14 cellular contexts compared by ENCODE assay signal in the genomic region with DNA sequence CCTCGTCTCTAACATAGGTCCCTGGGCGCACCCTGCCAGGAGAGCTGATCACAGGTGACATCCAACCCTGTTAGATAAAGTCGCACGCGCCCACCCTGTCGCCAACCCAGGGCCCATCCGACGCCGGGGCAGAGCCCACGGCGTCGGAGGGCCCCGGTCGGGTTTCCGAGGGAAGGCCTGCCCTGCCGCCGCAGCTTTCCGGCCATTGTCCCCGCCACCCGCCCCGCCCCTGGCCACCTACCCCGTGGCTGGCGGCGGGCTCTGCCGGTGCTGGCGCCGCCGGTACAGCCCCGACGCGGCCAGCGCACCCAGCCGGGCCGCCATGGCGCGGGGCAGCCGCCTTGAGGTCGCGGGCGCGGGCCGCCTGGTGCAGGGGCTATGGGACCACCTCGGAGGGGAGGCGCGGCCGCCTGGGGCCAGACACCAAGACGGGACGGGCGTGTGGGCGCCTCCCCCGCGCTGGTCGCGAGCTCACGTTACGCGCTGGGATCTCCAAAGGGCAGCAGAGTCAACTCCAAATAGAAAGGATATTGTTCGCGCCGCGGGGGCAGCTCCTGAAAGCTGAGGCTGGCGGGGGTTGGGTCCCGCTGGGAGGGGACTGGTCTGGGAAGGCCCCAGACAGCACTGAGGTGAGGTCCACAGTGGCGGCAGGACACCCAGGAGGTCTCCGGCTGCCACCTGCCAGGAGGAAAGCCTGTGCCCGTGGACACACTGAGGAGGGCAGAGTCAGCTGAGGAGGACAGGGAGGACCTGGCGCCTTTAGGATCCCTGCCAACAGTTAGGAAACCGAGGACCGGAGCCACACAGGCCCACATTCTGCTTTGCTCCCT. TPM values are rescaled to one million over a fixed set of nuclear protein-coding genes. Genes with fewer than 3 reads are reported as not detected.
DNase-seq lines count a peak whose midpoint lies in the region; ATAC-seq, FAIRE-seq and TF ChIP-seq lines count a peak whose summit lies in the region.
"Had no signal": no experiment of that assay in that cellular context is flagged by ENCODE, and none has a peak within 500 bp of the region (broad histone marks: within the 10 kb centered on the region; RNA-seq: fewer than 3 reads in every experiment).

No MANE protein-coding gene starts in this region.

- FAIRE-seq in HTR-8/SVneo (lab: Jason Lieb, UNC), result no peak

- 8 to 16% methylated on average over 66 to 69 of the region's 69 CpGs for WGBS in heart right ventricle, 2 donors

- peaks cover 0 to 15% (median 0%) of the 10 kb centered on the region in 9 donors for H3K36me3 ChIP-seq in heart right ventricle
- no peaks in the 10 kb centered on the region for H3K36me3 ChIP-seq in neural progenitor cell

- peak overlapping the region; percentile 90 for H2AFZ ChIP-seq in neural progenitor cell (replicated peaks)

- H3K4me3 ChIP-seq in heart right ventricle (peak overlapping the region in 9 of 10 donors; percentile 28 to 55 (median 40)), neural progenitor cell (peak overlapping the region; percentile 48)

- H3K9me3 Mint-ChIP-seq in stimulated activated naive CD8-positive, alpha-beta T cell treated with anti-CD3 and anti-CD28 coated beads, Interleukin-15, amount 100 ng/mL, for 72 hours, result no peaks in the 10 kb centered on the region
- peaks cover 16% of the 10 kb centered on the region for H3K9me3 Mint-ChIP-seq in neural progenitor cell
- H3K9me3 Mint-ChIP-seq: CD8-positive, alpha-beta T cell had no signal

- intact Hi-C loops in heart right ventricle (cut with DNase I), result no loop called here

- peaks cover 7% of the 10 kb centered on the region for H3K4me1 Mint-ChIP-seq in stimulated activated naive CD8-positive, alpha-beta T cell treated with anti-CD3 and anti-CD28 coated beads, Interleukin-15, amount 100 ng/mL, for 72 hours
- H3K4me1 Mint-ChIP-seq in neural progenitor cell, result peaks cover 13% of the 10 kb centered on the region

- H3K4me3 Mint-ChIP-seq in stimulated activated naive CD8-positive, alpha-beta T cell treated with anti-CD3 and anti-CD28 coated beads, Interleukin-15, amount 100 ng/mL, for 72 hours, result no peak overlapping the region
- no peak overlapping the region for H3K4me3 Mint-ChIP-seq in neural progenitor cell
- H3K4me3 Mint-ChIP-seq: CD8-positive, alpha-beta T cell had no signal

- H4K20me1 ChIP-seq in neural progenitor cell (ENCODE audit: low read depth), result no peaks in the 10 kb centered on the region

- H3K27ac ChIP-seq in heart right ventricle (peak overlapping the region; percentile 77 to 96 (median 88)), neural progenitor cell (no peak overlapping the region)
- H3K27ac ChIP-seq: KMS-11 had no signal

- H3K9me3 ChIP-seq in heart right ventricle (peaks cover 0 to 9% (median 0%) of the 10 kb centered on the region in 11 donors), neural progenitor cell (ENCODE audit: low read depth) (no peaks in the 10 kb centered on the region)

- H3K27me3 ChIP-seq in heart right ventricle (peaks cover 0 to 35% (median 0%) of the 10 kb centered on the region in 7 donors), neural progenitor cell (peaks cover 53% of the 10 kb centered on the region)

- H3K27ac Mint-ChIP-seq in stimulated activated naive CD8-positive, alpha-beta T cell treated with anti-CD3 and anti-CD28 coated beads, Interleukin-15, amount 100 ng/mL, for 72 hours, result no peak overlapping the region
- no peak overlapping the region for H3K27ac Mint-ChIP-seq in neural progenitor cell
- H3K27ac Mint-ChIP-seq: CD8-positive, alpha-beta T cell had no signal

- TF ChIP-seq CTCF in heart right ventricle (IDR thresholded peaks at IDR 0.05) (no peak), neural progenitor cell (IDR thresholded peaks at IDR 0.05) (no peak)

- no peaks in the 10 kb centered on the region for H3F3A ChIP-seq in neural progenitor cell (ENCODE audit: low read depth)

- H3K9ac ChIP-seq in neural progenitor cell, result no peak overlapping the region
- H3K9ac ChIP-seq: KMS-11 had no signal

- peak overlapping the region; percentile 91 for H3K4me2 ChIP-seq in neural progenitor cell
- H3K4me2 ChIP-seq: KMS-11 had no signal

- ATAC-seq in stimulated activated naive CD8-positive, alpha-beta T cell treated with anti-CD3 and anti-CD28 coated beads, Interleukin-15, amount 100 ng/mL, for 72 hours, result peak; percentile 33
- ATAC-seq in stimulated activated naive CD8-positive, alpha-beta T cell treated with anti-CD3 and anti-CD28 coated beads, Interleukin-15, Interleukin-2, amounts not matched to agents 100 U/mL and 50 U/mL, for 24 hours, result no peak
- ATAC-seq in heart right ventricle, result peak; percentile 9 to 63 (median 32)
- no peak for ATAC-seq in GM18511 (IDR thresholded peaks at IDR 0.05; ENCODE audit: unreplicated experiment)
- ATAC-seq: CD8-positive, alpha-beta T cell had no signal

- H3K4me1 ChIP-seq in heart right ventricle, result peaks cover 51 to 97% (median 86%) of the 10 kb centered on the region in 9 donors
- peaks cover 8% of the 10 kb centered on the region for H3K4me1 ChIP-seq in neural progenitor cell

- H3K79me2 ChIP-seq in neural progenitor cell (ENCODE audit: low read depth), result no peaks in the 10 kb centered on the region

- peaks cover 79% of the 10 kb centered on the region for H3K27me3 Mint-ChIP-seq in stimulated activated naive CD8-positive, alpha-beta T cell treated with anti-CD3 and anti-CD28 coated beads, Interleukin-15, amount 100 ng/mL, for 72 hours
- H3K27me3 Mint-ChIP-seq in neural progenitor cell (ENCODE audit: insufficient read depth, low read depth), result peaks cover 20% of the 10 kb centered on the region

- no peaks in the 10 kb centered on the region for H3K36me3 Mint-ChIP-seq in neural progenitor cell
- H3K36me3 Mint-ChIP-seq: CD8-positive, alpha-beta T cell had no signal

- no peak for DNase-seq in stimulated activated naive CD8-positive, alpha-beta T cell treated with anti-CD3 and anti-CD28 coated beads, Interleukin-15, amount 100 ng/mL, for 72 hours
- no peak for DNase-seq in stimulated activated naive CD8-positive, alpha-beta T cell treated with anti-CD3 and anti-CD28 coated beads, Interleukin-15, Interleukin-2, amounts not matched to agents 100 U/mL and 50 U/mL, for 24 hours
- DNase-seq in heart right ventricle (peak; percentile 53 to 63), neural progenitor cell (ENCODE audit: low spot score) (peak; percentile 74), SW480 (ENCODE audit: low spot score) (no peak), SHP77 (lab: John Stamatoyannopoulos, UW) (no peak), HTR-8/SVneo (ENCODE audit: insufficient read length, low spot score) (no peak)
- DNase-seq: activated CD4-positive, alpha-beta T cell treated with anti-CD3 and anti-CD28 coated beads, Interleukin-2, amount 50 U/mL, for 48 hours; midbrain; OCI-M1 had no signal

RNA-seq across cellular contexts. Expression of a gene that starts 11.1 kb away (rescaled TPM):
- 100 to 1,000 TPM; 150 to 285 (median 160) TPM for total RNA-seq in heart right ventricle
- polyA plus RNA-seq in heart right ventricle, result 100 to 1,000 TPM; 148 to 687 TPM
- 1.2 TPM in 1 of 2 replicates, not detected in the other for total RNA-seq in neural progenitor cell (ENCODE audit: low replicate concordance)

RNA-seq across cellular contexts. Expression of a gene that starts 18.3 kb away (rescaled TPM):
- under 1 TPM in 6 of 10 donors, not detected in 4; 0.22 to 0.59 (median 0.46) TPM for total RNA-seq in heart right ventricle
- 10 to 100 TPM in 1 of 2 donors, under 1 TPM in 1; 0.28 to 16.5 TPM for polyA plus RNA-seq in heart right ventricle
- not detected in 2 replicates for total RNA-seq in neural progenitor cell (ENCODE audit: low replicate concordance)
- total RNA-seq: bronchial epithelial cell; CD8-positive, alpha-beta T cell had no signal

RNA-seq across cellular contexts. Expression of a gene that starts 37.0 kb away (rescaled TPM):
- total RNA-seq in heart right ventricle (1 to 10 TPM; 2.2 to 4.0 (median 3.4) TPM), neural progenitor cell (ENCODE audit: low replicate concordance) (22.8 and 30.6 TPM in 2 replicates)
- 1 to 10 TPM; 2.8 to 5.6 TPM for polyA plus RNA-seq in heart right ventricle

Comparison
In these comparisons a context has a peak if more than half of its experiments do, and no peak if none do; other contexts are left out.
1. ATAC-seq: peak in stimulated activated naive CD8-positive, alpha-beta T cell treated with anti-CD3 and anti-CD28 coated beads, Interleukin-15, amount 100 ng/mL, for 72 hours (single experiment) and heart right ventricle (8 of 8); none in stimulated activated naive CD8-positive, alpha-beta T cell treated with anti-CD3 and anti-CD28 coated beads, Interleukin-15, Interleukin-2, amounts not matched to agents 100 U/mL and 50 U/mL, for 24 hours (single experiment) and GM18511 (single experiment).
2. DNase-seq: peak in heart right ventricle (2 of 2) and neural progenitor cell (single experiment); none in stimulated activated naive CD8-positive, alpha-beta T cell treated with anti-CD3 and anti-CD28 coated beads, Interleukin-15, amount 100 ng/mL, for 72 hours (0 of 2), stimulated activated naive CD8-positive, alpha-beta T cell treated with anti-CD3 and anti-CD28 coated beads, Interleukin-15, Interleukin-2, amounts not matched to agents 100 U/mL and 50 U/mL, for 24 hours (single experiment), SW480 (single experiment), SHP77 (0 of 2) and HTR-8/SVneo (single experiment).
3. RNA of a gene that starts 11.1 kb away (total RNA-seq): 150 to 285 TPM in heart right ventricle; 1.2 TPM in neural progenitor cell; every median in the first group is over 10 times any median in the second.